Comparison of ENCODE assay signal across 1 cellular context in the genomic region with DNA sequence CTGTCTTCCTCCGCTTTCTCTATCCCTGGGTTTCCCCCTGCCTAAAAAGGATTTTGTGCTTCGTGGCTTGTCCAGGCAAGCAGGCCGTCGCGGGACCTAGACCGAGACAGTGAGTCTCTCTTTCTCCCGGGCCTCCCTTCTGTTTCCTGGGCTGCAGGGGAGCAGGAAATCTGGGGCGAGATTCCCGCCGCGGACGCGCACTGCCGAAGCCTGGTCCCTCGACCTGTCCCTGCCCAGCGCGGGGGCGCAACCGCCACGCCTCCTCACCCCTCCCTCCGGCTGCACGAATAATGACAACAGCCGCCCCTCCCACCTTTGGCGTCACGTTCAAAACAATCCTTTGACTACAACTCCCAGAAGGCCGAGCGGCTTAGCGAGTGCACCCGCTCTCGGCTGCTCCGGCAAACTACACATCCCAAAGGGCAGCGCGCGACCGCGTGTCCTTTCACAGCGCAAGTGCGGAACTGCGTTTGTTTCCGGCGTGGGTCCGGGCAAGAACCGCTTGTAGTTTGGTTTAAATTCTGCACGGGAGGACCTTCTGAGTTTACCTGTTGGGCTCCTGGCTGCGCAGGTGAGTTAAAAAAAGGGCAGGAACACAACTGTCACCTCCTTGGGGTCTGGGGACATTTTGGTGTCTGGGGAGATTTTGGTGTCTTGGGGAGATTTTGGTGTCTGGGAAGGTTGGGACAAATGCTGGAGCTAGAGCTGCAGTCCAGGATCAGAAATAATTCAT.
A peak's percentile ranks its signal among the peaks of the same experiment; 100 is the strongest.
TF ChIP-seq lines count a peak whose summit lies in the region.

A gene (plus strand): TSS at position 473 of the 733 bp plus-strand sequence. CDS start 1,715 bp downstream, outside the sequence.

TF ChIP-seq in K562, 482 proteins besides CTCF, POLR2A, EP300 and RAD21 (continued from another document and continues in another):
- TF ChIP-seq, protein P1, sequence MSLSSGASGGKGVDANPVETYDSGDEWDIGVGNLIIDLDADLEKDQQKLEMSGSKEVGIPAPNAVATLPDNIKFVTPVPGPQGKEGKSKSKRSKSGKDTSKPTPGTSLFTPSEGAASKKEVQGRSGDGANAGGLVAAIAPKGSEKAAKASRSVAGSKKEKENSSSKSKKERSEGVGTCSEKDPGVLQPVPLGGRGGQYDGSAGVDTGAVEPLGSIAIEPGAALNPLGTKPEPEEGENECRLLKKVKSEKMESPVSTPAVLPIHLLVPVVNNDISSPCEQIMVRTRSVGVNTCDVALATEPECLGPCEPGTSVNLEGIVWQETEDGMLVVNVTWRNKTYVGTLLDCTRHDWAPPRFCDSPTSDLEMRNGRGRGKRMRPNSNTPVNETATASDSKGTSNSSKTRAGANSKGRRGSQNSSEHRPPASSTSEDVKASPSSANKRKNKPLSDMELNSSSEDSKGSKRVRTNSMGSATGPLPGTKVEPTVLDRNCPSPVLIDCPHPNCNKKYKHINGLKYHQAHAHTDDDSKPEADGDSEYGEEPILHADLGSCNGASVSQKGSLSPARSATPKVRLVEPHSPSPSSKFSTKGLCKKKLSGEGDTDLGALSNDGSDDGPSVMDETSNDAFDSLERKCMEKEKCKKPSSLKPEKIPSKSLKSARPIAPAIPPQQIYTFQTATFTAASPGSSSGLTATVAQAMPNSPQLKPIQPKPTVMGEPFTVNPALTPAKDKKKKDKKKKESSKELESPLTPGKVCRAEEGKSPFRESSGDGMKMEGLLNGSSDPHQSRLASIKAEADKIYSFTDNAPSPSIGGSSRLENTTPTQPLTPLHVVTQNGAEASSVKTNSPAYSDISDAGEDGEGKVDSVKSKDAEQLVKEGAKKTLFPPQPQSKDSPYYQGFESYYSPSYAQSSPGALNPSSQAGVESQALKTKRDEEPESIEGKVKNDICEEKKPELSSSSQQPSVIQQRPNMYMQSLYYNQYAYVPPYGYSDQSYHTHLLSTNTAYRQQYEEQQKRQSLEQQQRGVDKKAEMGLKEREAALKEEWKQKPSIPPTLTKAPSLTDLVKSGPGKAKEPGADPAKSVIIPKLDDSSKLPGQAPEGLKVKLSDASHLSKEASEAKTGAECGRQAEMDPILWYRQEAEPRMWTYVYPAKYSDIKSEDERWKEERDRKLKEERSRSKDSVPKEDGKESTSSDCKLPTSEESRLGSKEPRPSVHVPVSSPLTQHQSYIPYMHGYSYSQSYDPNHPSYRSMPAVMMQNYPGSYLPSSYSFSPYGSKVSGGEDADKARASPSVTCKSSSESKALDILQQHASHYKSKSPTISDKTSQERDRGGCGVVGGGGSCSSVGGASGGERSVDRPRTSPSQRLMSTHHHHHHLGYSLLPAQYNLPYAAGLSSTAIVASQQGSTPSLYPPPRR (CRISPR knock-in tag; IDR thresholded peaks at IDR 0.05; ENCODE audit: borderline replicate concordance), result no peak
- TF ChIP-seq ZNF239 (CRISPR knock-in tag; IDR thresholded peaks at IDR 0.05) (no peak), ZNF24 (IDR thresholded peaks at IDR 0.05) (no peak), ZNF778 (CRISPR knock-in tag; IDR thresholded peaks at IDR 0.05) (no peak)
- TF ChIP-seq, protein P2, sequence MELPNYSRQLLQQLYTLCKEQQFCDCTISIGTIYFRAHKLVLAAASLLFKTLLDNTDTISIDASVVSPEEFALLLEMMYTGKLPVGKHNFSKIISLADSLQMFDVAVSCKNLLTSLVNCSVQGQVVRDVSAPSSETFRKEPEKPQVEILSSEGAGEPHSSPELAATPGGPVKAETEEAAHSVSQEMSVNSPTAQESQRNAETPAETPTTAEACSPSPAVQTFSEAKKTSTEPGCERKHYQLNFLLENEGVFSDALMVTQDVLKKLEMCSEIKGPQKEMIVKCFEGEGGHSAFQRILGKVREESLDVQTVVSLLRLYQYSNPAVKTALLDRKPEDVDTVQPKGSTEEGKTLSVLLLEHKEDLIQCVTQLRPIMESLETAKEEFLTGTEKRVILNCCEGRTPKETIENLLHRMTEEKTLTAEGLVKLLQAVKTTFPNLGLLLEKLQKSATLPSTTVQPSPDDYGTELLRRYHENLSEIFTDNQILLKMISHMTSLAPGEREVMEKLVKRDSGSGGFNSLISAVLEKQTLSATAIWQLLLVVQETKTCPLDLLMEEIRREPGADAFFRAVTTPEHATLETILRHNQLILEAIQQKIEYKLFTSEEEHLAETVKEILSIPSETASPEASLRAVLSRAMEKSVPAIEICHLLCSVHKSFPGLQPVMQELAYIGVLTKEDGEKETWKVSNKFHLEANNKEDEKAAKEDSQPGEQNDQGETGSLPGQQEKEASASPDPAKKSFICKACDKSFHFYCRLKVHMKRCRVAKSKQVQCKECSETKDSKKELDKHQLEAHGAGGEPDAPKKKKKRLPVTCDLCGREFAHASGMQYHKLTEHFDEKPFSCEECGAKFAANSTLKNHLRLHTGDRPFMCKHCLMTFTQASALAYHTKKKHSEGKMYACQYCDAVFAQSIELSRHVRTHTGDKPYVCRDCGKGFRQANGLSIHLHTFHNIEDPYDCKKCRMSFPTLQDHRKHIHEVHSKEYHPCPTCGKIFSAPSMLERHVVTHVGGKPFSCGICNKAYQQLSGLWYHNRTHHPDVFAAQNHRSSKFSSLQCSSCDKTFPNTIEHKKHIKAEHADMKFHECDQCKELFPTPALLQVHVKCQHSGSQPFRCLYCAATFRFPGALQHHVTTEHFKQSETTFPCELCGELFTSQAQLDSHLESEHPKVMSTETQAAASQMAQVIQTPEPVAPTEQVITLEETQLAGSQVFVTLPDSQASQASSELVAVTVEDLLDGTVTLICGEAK (IDR thresholded peaks at IDR 0.05), result peak; percentile 88
- TF ChIP-seq, protein P2 (CRISPR knock-in tag; IDR thresholded peaks at IDR 0.05), result no peak
- TF ChIP-seq, protein P3, sequence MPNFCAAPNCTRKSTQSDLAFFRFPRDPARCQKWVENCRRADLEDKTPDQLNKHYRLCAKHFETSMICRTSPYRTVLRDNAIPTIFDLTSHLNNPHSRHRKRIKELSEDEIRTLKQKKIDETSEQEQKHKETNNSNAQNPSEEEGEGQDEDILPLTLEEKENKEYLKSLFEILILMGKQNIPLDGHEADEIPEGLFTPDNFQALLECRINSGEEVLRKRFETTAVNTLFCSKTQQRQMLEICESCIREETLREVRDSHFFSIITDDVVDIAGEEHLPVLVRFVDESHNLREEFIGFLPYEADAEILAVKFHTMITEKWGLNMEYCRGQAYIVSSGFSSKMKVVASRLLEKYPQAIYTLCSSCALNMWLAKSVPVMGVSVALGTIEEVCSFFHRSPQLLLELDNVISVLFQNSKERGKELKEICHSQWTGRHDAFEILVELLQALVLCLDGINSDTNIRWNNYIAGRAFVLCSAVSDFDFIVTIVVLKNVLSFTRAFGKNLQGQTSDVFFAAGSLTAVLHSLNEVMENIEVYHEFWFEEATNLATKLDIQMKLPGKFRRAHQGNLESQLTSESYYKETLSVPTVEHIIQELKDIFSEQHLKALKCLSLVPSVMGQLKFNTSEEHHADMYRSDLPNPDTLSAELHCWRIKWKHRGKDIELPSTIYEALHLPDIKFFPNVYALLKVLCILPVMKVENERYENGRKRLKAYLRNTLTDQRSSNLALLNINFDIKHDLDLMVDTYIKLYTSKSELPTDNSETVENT (CRISPR knock-in tag; IDR thresholded peaks at IDR 0.05), result no peak
- TF ChIP-seq, protein P4, sequence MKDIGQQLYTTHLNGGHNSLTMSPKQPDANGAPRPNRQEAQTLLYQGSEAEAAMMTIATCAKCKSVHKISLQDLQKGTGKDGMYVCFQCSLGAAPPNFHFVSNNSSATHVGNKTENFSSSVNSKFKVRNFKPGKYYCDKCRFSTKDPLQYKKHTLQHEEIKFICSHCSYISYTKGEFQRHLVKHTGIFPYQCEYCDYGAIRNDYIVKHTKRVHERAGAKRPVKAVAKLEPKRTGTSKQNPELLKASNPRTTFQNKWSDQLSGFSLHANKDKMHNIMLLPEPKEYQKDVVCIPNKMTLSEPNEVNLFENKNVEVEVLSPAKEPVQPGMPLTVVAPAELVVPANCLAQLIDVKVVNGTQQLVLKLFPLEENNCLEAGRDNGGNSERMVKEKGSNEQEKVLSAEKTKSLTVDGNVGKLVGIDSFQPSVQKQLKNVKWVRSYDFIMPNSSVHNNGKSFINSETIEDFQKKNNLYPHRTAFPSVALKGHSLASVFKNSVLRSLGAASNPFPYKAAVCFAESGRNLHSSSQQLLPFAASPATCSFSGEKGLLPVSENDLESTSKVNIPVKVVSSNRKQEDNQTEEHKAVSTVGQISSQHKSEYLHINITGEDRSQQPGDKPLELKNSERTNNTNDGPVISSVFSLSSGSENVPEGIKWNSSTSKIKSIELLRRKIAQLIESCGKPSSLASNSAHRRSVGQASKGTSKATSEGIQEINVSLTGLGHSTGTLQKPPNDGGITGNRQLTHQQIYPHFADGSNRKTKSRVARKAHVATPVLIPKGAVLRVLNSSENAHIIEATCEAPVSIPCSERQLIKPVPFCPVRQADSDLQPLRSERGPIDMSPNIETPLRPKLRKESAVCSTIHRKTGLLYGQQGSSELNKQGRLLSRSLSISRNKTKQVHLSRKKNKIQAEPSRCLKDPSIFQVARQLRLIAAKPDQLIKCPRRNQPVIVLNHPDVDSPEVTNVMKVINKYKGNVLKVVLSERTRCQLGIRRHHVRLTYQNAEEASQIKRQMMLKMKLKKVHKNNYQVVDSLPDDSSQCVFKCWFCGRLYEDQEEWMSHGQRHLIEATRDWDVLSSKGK (CRISPR knock-in tag; IDR thresholded peaks at IDR 0.05), result no peak
- TF ChIP-seq, protein P5, sequence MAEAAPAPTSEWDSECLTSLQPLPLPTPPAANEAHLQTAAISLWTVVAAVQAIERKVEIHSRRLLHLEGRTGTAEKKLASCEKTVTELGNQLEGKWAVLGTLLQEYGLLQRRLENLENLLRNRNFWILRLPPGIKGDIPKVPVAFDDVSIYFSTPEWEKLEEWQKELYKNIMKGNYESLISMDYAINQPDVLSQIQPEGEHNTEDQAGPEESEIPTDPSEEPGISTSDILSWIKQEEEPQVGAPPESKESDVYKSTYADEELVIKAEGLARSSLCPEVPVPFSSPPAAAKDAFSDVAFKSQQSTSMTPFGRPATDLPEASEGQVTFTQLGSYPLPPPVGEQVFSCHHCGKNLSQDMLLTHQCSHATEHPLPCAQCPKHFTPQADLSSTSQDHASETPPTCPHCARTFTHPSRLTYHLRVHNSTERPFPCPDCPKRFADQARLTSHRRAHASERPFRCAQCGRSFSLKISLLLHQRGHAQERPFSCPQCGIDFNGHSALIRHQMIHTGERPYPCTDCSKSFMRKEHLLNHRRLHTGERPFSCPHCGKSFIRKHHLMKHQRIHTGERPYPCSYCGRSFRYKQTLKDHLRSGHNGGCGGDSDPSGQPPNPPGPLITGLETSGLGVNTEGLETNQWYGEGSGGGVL (CRISPR knock-in tag; IDR thresholded peaks at IDR 0.05), result no peak
- TF ChIP-seq, protein P6, sequence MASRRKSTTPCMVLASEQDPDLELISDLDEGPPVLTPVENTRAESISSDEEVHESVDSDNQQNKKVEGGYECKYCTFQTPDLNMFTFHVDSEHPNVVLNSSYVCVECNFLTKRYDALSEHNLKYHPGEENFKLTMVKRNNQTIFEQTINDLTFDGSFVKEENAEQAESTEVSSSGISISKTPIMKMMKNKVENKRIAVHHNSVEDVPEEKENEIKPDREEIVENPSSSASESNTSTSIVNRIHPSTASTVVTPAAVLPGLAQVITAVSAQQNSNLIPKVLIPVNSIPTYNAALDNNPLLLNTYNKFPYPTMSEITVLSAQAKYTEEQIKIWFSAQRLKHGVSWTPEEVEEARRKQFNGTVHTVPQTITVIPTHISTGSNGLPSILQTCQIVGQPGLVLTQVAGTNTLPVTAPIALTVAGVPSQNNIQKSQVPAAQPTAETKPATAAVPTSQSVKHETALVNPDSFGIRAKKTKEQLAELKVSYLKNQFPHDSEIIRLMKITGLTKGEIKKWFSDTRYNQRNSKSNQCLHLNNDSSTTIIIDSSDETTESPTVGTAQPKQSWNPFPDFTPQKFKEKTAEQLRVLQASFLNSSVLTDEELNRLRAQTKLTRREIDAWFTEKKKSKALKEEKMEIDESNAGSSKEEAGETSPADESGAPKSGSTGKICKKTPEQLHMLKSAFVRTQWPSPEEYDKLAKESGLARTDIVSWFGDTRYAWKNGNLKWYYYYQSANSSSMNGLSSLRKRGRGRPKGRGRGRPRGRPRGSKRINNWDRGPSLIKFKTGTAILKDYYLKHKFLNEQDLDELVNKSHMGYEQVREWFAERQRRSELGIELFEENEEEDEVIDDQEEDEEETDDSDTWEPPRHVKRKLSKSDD (conservative IDR thresholded peaks at IDR 0.05; ENCODE audit: low read length), result no peak; the same call in 1 of the 2 replicates
- TF ChIP-seq, protein P7, sequence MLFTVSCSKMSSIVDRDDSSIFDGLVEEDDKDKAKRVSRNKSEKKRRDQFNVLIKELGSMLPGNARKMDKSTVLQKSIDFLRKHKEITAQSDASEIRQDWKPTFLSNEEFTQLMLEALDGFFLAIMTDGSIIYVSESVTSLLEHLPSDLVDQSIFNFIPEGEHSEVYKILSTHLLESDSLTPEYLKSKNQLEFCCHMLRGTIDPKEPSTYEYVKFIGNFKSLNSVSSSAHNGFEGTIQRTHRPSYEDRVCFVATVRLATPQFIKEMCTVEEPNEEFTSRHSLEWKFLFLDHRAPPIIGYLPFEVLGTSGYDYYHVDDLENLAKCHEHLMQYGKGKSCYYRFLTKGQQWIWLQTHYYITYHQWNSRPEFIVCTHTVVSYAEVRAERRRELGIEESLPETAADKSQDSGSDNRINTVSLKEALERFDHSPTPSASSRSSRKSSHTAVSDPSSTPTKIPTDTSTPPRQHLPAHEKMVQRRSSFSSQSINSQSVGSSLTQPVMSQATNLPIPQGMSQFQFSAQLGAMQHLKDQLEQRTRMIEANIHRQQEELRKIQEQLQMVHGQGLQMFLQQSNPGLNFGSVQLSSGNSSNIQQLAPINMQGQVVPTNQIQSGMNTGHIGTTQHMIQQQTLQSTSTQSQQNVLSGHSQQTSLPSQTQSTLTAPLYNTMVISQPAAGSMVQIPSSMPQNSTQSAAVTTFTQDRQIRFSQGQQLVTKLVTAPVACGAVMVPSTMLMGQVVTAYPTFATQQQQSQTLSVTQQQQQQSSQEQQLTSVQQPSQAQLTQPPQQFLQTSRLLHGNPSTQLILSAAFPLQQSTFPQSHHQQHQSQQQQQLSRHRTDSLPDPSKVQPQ (CRISPR knock-in tag; IDR thresholded peaks at IDR 0.05; ENCODE audit: borderline replicate concordance), result no peak
